ENCODE assay signal across 16 cellular contexts in genomic region chr22:31308181-31308580, GRCh38. TPM values are rescaled to one million over a fixed set of nuclear protein-coding genes. Genes with fewer than 3 reads are reported as not detected.
DNase-seq lines count a peak whose midpoint lies in the region; ATAC-seq and TF ChIP-seq lines count a peak whose summit lies in the region.
"Had no signal": no experiment of that assay in that cellular context is flagged by ENCODE, and none has a peak within 500 bp of the region (broad histone marks: within the 10 kb centered on the region; RNA-seq: fewer than 3 reads in every experiment).

No MANE protein-coding gene starts in this region.

- H3K36me3 ChIP-seq in DOHH2 (ENCODE audit: control insufficient read depth, low read length), result 0 out of 2 replicates have a peak, but pooled peaks cover 3% of the 10 kb centered on the region
- peaks cover 0 to 8% (median 0%) of the 10 kb centered on the region in 3 experiments for H3K36me3 ChIP-seq in naive thymus-derived CD4-positive, alpha-beta T cell (ENCODE audit: control insufficient read depth in 2 of 3, insufficient read depth in 3 of 3, low read length in 3 of 3)
- H3K36me3 ChIP-seq: esophagus squamous epithelium, gastrocnemius medialis, suprapubic skin had no signal

- H4K20me1 ChIP-seq in DOHH2 (ENCODE audit: control insufficient read depth, insufficient read depth, low read depth, low read length), result no peaks in the 10 kb centered on the region

- H3K9me3 Mint-ChIP-seq in activated T-cell treated with anti-CD3 and anti-CD28 coated beads, Interleukin-2, amount 50 U/mL, for 24 hours, result no peaks in the 10 kb centered on the region
- no peaks in the 10 kb centered on the region for H3K9me3 Mint-ChIP-seq in activated CD8-positive, alpha-beta T cell treated with anti-CD3 and anti-CD28 coated beads for 36 hours
- H3K9me3 Mint-ChIP-seq in naive thymus-derived CD4-positive, alpha-beta T cell, result peaks cover 0 to 2% (median 0%) of the 10 kb centered on the region in 11 donors
- no peaks in the 10 kb centered on the region for H3K9me3 Mint-ChIP-seq in endothelial cell (ENCODE audit: unreplicated experiment)

- H3K79me2 ChIP-seq in DOHH2 (ENCODE audit: control insufficient read depth, low read length), result no peaks in the 10 kb centered on the region

- H3K4me3 Mint-ChIP-seq in activated T-cell treated with anti-CD3 and anti-CD28 coated beads, Interleukin-2, amount 50 U/mL, for 24 hours, result no peak overlapping the region
- no peak overlapping the region for H3K4me3 Mint-ChIP-seq in activated CD8-positive, alpha-beta T cell treated with anti-CD3 and anti-CD28 coated beads for 36 hours
- H3K4me3 Mint-ChIP-seq in naive thymus-derived CD4-positive, alpha-beta T cell, result peak overlapping the region in 9 of 10 donors; percentile 2 to 73 (median 55)
- no peak overlapping the region for H3K4me3 Mint-ChIP-seq in endothelial cell (ENCODE audit: unreplicated experiment)

- peak overlapping the region; percentile 29 for H3K27ac Mint-ChIP-seq in activated T-cell treated with anti-CD3 and anti-CD28 coated beads, Interleukin-2, amount 50 U/mL, for 24 hours
- H3K27ac Mint-ChIP-seq in activated CD8-positive, alpha-beta T cell treated with anti-CD3 and anti-CD28 coated beads for 36 hours, result peak overlapping the region; percentile 29
- peak overlapping the region; percentile 13 to 86 (median 77) for H3K27ac Mint-ChIP-seq in naive thymus-derived CD4-positive, alpha-beta T cell
- no peak overlapping the region for H3K27ac Mint-ChIP-seq in endothelial cell (ENCODE audit: unreplicated experiment)

- no peak for ATAC-seq in activated CD8-positive, alpha-beta T cell treated with anti-CD3 and anti-CD28 coated beads for 36 hours
- peak; percentile 37 for ATAC-seq in naive thymus-derived CD4-positive, alpha-beta T cell
- ATAC-seq: gastrocnemius medialis, psoas muscle had no signal

- intact Hi-C loops in activated CD8-positive, alpha-beta T cell treated with anti-CD3 and anti-CD28 coated beads for 36 hours (cut with micrococcal nuclease), result no loop called here
- intact Hi-C loops in naive thymus-derived CD4-positive, alpha-beta T cell (cut with micrococcal nuclease), result loop anchor here in 1 of 2 donors (1.0 kb wide), 1 partner anchor 16 kb away; the partner anchor contains the start of gene PIK3IP1

- H3K4me1 Mint-ChIP-seq in activated T-cell treated with anti-CD3 and anti-CD28 coated beads, Interleukin-2, amount 50 U/mL, for 24 hours (ENCODE audit: low read depth), result peaks cover 50% of the 10 kb centered on the region
- peaks cover 28% of the 10 kb centered on the region for H3K4me1 Mint-ChIP-seq in activated CD8-positive, alpha-beta T cell treated with anti-CD3 and anti-CD28 coated beads for 36 hours (ENCODE audit: low read depth)
- H3K4me1 Mint-ChIP-seq in naive thymus-derived CD4-positive, alpha-beta T cell, result peaks cover 19 to 63% (median 40%) of the 10 kb centered on the region in 7 donors
- H3K4me1 Mint-ChIP-seq in endothelial cell (ENCODE audit: unreplicated experiment), result peaks cover 2% of the 10 kb centered on the region

- no peaks in the 10 kb centered on the region for H3K9me2 ChIP-seq in DOHH2 (replicated peaks; ENCODE audit: control insufficient read depth, low read length)

- H3K27ac ChIP-seq in DOHH2 (ENCODE audit: low read depth, low read length), result peak overlapping the region; percentile 89
- peak overlapping the region; percentile 39 for H3K27ac ChIP-seq in naive thymus-derived CD4-positive, alpha-beta T cell (ENCODE audit: low read depth, low read length)
- H3K27ac ChIP-seq: esophagus squamous epithelium, gastrocnemius medialis, psoas muscle, SK-N-MC, suprapubic skin had no signal

- peaks cover 45% of the 10 kb centered on the region for H3K4me1 ChIP-seq in DOHH2 (ENCODE audit: control insufficient read depth, low read length)
- H3K4me1 ChIP-seq in naive thymus-derived CD4-positive, alpha-beta T cell (ENCODE audit: control insufficient read depth in 2 of 2, insufficient read depth in 2 of 2, low read length in 2 of 2), result peaks cover 7 to 24% of the 10 kb centered on the region in 2 donors
- H3K4me1 ChIP-seq: psoas muscle had no signal

- H3K36me3 Mint-ChIP-seq in activated T-cell treated with anti-CD3 and anti-CD28 coated beads, Interleukin-2, amount 50 U/mL, for 24 hours (ENCODE audit: low read depth), result no peaks in the 10 kb centered on the region
- no peaks in the 10 kb centered on the region for H3K36me3 Mint-ChIP-seq in activated CD8-positive, alpha-beta T cell treated with anti-CD3 and anti-CD28 coated beads for 36 hours (ENCODE audit: low read depth)
- peaks cover 0 to 22% (median 9%) of the 10 kb centered on the region in 5 donors for H3K36me3 Mint-ChIP-seq in naive thymus-derived CD4-positive, alpha-beta T cell
- H3K36me3 Mint-ChIP-seq in endothelial cell (ENCODE audit: low read depth, unreplicated experiment), result peaks cover 3% of the 10 kb centered on the region

- no peaks in the 10 kb centered on the region for H3K27me3 Mint-ChIP-seq in activated T-cell treated with anti-CD3 and anti-CD28 coated beads, Interleukin-2, amount 50 U/mL, for 24 hours
- no peaks in the 10 kb centered on the region for H3K27me3 Mint-ChIP-seq in activated CD8-positive, alpha-beta T cell treated with anti-CD3 and anti-CD28 coated beads for 36 hours
- H3K27me3 Mint-ChIP-seq in naive thymus-derived CD4-positive, alpha-beta T cell, result no peaks in the 10 kb centered on the region
- peaks cover under 1% of the 10 kb centered on the region for H3K27me3 Mint-ChIP-seq in endothelial cell (ENCODE audit: unreplicated experiment)

- CTCF ChIA-PET in activated CD8-positive, alpha-beta T cell treated with anti-CD3 and anti-CD28 coated beads for 36 hours (lab: Charles Lee), result interaction anchor here (11.5 kb wide), 1 partner anchor 12 kb away, joined by 196 read pairs; the partner anchor contains the start of gene PIK3IP1
- CTCF ChIA-PET in naive thymus-derived CD4-positive, alpha-beta T cell (lab: Charles Lee), result interaction anchor here (0.8 kb wide), 1 partner anchor 267 kb away, joined by 3 read pairs; no protein-coding TSS in a partner anchor

- TF ChIP-seq CTCF in DOHH2 (IDR thresholded peaks at IDR 0.05; ENCODE audit: low read depth, low read length, poor library complexity, severe bottlenecking), result no peak
- TF ChIP-seq CTCF in activated CD8-positive, alpha-beta T cell treated with anti-CD3 and anti-CD28 coated beads for 36 hours (IDR thresholded peaks at IDR 0.05), result no peak
- no peak for TF ChIP-seq CTCF in endothelial cell (IDR thresholded peaks at IDR 0.05; ENCODE audit: unreplicated experiment)

- H3K27me3 ChIP-seq in DOHH2 (ENCODE audit: control insufficient read depth, low read length), result no peaks in the 10 kb centered on the region
- no peaks in the 10 kb centered on the region for H3K27me3 ChIP-seq in naive thymus-derived CD4-positive, alpha-beta T cell (ENCODE audit: control insufficient read depth in 2 of 2, insufficient read depth in 2 of 2, low read length in 2 of 2)
- H3K27me3 ChIP-seq: esophagus squamous epithelium, gastrocnemius medialis, suprapubic skin had no signal

- POLR2A ChIA-PET in activated CD8-positive, alpha-beta T cell treated with anti-CD3 and anti-CD28 coated beads for 36 hours (lab: Charles Lee), result interaction anchor here (0.8 to 1.3 kb wide), 3 partner anchors 10 to 17 kb away, joined by 3 to 5 read pairs (median 3); no protein-coding TSS in a partner anchor
- POLR2A ChIA-PET in naive thymus-derived CD4-positive, alpha-beta T cell (lab: Charles Lee), result interaction anchor here (0.6 to 35.9 kb wide), 5 partner anchors 16 to 187 kb away, joined by 3 to 2331 read pairs (median 3); partner anchors contain the start of genes LIMK2, PATZ1 and PIK3IP1

- peaks cover 26% of the 10 kb centered on the region for H3F3A ChIP-seq in DOHH2 (ENCODE audit: control insufficient read depth, insufficient read depth)

- H3K4me2 ChIP-seq in DOHH2 (ENCODE audit: low read length), result peak overlapping the region; percentile 85

- H3K9me3 ChIP-seq in DOHH2 (ENCODE audit: control insufficient read depth, insufficient read depth, low read length), result no peaks in the 10 kb centered on the region
- H3K9me3 ChIP-seq in naive thymus-derived CD4-positive, alpha-beta T cell (ENCODE audit: control insufficient read depth in 2 of 3, low read length in 3 of 3), result no peaks in the 10 kb centered on the region
- H3K9me3 ChIP-seq: esophagus squamous epithelium, gastrocnemius medialis, psoas muscle, suprapubic skin had no signal

- peak overlapping the region; percentile 69 for H3K4me3 ChIP-seq in DOHH2 (ENCODE audit: low read length)
- H3K4me3 ChIP-seq in naive thymus-derived CD4-positive, alpha-beta T cell (ENCODE audit: low read length), result no peak overlapping the region
- H3K4me3 ChIP-seq: esophagus squamous epithelium, gastrocnemius medialis, psoas muscle, SK-N-MC, suprapubic skin had no signal

- DNase-seq in activated T-cell treated with anti-CD3 and anti-CD28 coated beads, Interleukin-2, amount 50 U/mL, for 24 hours, result no peak
- no peak for DNase-seq in activated T-cell treated with anti-CD3 and anti-CD28 coated beads for 4 hours
- DNase-seq in activated CD8-positive, alpha-beta T cell treated with anti-CD3 and anti-CD28 coated beads for 36 hours, result no peak
- peak in 1 of 9 donors; percentile 20 for DNase-seq in naive thymus-derived CD4-positive, alpha-beta T cell
- no peak for DNase-seq in HuH-7.5 (ENCODE audit: low spot score)
- no peak for DNase-seq in DMS153 (lab: John Stamatoyannopoulos, UW)
- DNase-seq in endothelial cell (ENCODE audit: low spot score), result no peak
- DNase-seq: esophagus squamous epithelium, gastrocnemius medialis, islet precursor cell, KBM-7, NCI-H524, psoas muscle had no signal

RNA-seq across cellular contexts. Expression of gene PIK3IP1, which starts 15.9 kb away (rescaled TPM):
- 10 to 100 TPM; 18.2 to 19.6 TPM for total RNA-seq in activated CD8-positive, alpha-beta T cell treated with anti-CD3 and anti-CD28 coated beads for 36 hours
- total RNA-seq in naive thymus-derived CD4-positive, alpha-beta T cell, result 100 to 1,000 TPM in 4 of 5 experiments, 10 to 100 TPM in 1; 72.8 to 638 (median 594) TPM
- 100 to 1,000 TPM; 606 to 941 TPM for polyA plus RNA-seq in naive thymus-derived CD4-positive, alpha-beta T cell
- 13.4 TPM for total RNA-seq in endothelial cell (ENCODE audit: unreplicated experiment)

RNA-seq across cellular contexts. Expression of gene PATZ1, which starts 38.0 kb away (rescaled TPM):
- total RNA-seq in activated CD8-positive, alpha-beta T cell treated with anti-CD3 and anti-CD28 coated beads for 36 hours, result 10 to 100 TPM; 28.4 to 29.0 TPM
- total RNA-seq in naive thymus-derived CD4-positive, alpha-beta T cell, result 10 to 100 TPM; 35.9 to 61.3 (median 55.2) TPM
- polyA plus RNA-seq in naive thymus-derived CD4-positive, alpha-beta T cell, result 10 to 100 TPM; 15.1 to 26.0 TPM
- 54.0 TPM for total RNA-seq in endothelial cell (ENCODE audit: unreplicated experiment)

Comparison
In these comparisons a context has a peak if more than half of its experiments do, and no peak if none do; other contexts are left out.
1. H3K4me3 Mint-ChIP-seq: peak in naive thymus-derived CD4-positive, alpha-beta T cell (9 of 10); none in activated T-cell treated with anti-CD3 and anti-CD28 coated beads, Interleukin-2, amount 50 U/mL, for 24 hours (single experiment), activated CD8-positive, alpha-beta T cell treated with anti-CD3 and anti-CD28 coated beads for 36 hours (single experiment) and endothelial cell (single experiment).